8 cellular contexts compared by ENCODE assay signal in the genomic region with DNA sequence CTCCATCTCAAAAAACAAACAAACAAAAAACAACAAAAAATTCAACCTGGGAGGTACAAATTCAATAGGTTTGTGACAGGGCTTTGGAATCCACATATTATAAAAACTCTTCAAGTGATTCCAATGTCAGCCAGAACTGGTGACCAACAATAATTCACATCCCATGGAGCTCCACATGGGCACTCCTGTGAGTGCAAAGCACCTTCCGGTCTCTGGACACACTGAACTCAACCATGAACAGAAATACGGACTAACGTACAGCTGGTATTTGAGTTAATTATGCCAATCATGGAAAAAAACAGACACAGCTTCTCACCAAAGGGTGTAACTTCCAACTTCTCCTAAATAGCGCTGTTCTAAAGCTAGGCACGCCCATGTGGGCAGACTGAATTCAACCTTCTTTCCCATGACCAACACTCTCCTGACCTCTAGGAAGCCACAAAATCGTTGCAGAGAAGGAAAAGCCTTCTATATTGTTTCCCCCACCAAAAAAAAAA.
DNase-seq lines count a peak whose midpoint lies in the region; ATAC-seq and TF ChIP-seq lines count a peak whose summit lies in the region.
"Not testable (repeated sequence)": the region's sequence is repeated elsewhere in the genome, so short reads cannot be mapped to it uniquely, and the experiment has no call there.

No MANE protein-coding gene starts in this region.

- H3K4me3 ChIP-seq in PC-3 (ENCODE audit: low read length) (peak overlapping the region; percentile 71), fibroblast of lung (replicated peaks in 1 of 4; ENCODE audit: control extremely low read depth in 1 of 4, insufficient read depth in 1 of 4, low read depth in 3 of 4, low read length in 4 of 4) (peak overlapping the region in 3 of 4 experiments; percentile 45 to 80 (median 77)), mononuclear cell (ENCODE audit: low read length) (peak overlapping the region; percentile 73)

- H3K27ac ChIP-seq in C4-2B (peak overlapping the region; percentile 95), PC-3 (ENCODE audit: low read length) (peak overlapping the region; percentile 57), fibroblast of lung (ENCODE audit: insufficient read depth, low read length) (peak overlapping the region; percentile 79)

- H3K9me2 ChIP-seq in PC-3 (replicated peaks; ENCODE audit: low read length), result not testable (repeated sequence)

- H3K9me3 Mint-ChIP-seq in activated naive CD8-positive, alpha-beta T cell treated with anti-CD3 and anti-CD28 coated beads for 36 hours; stimulated activated memory B cell treated with anti-CD40 and anti-IgM and Interleukin-4, amounts not matched to agents 10 μg/mL and 1 μg/mL and 100 μg/mL, for 72 hours: not testable (repeated sequence)

- H3K4me3 Mint-ChIP-seq in activated naive CD8-positive, alpha-beta T cell treated with anti-CD3 and anti-CD28 coated beads for 36 hours, result peak overlapping the region; percentile 97
- H3K4me3 Mint-ChIP-seq in stimulated activated memory B cell treated with anti-CD40 and anti-IgM and Interleukin-4, amounts not matched to agents 10 μg/mL and 1 μg/mL and 100 μg/mL, for 72 hours, result peak overlapping the region; percentile 99

- not testable (repeated sequence) for H3K36me3 Mint-ChIP-seq in activated naive CD8-positive, alpha-beta T cell treated with anti-CD3 and anti-CD28 coated beads for 36 hours; stimulated activated memory B cell treated with anti-CD40 and anti-IgM and Interleukin-4, amounts not matched to agents 10 μg/mL and 1 μg/mL and 100 μg/mL, for 72 hours

- not testable (repeated sequence) for H3K4me1 Mint-ChIP-seq in activated naive CD8-positive, alpha-beta T cell treated with anti-CD3 and anti-CD28 coated beads for 36 hours; stimulated activated memory B cell treated with anti-CD40 and anti-IgM and Interleukin-4, amounts not matched to agents 10 μg/mL and 1 μg/mL and 100 μg/mL, for 72 hours

- TF ChIP-seq CTCF in C4-2B (conservative IDR thresholded peaks at IDR 0.05), result 0 out of 2 replicates have a peak, but pooled peaks have one; percentile 10
- TF ChIP-seq CTCF in PC-3 (conservative IDR thresholded peaks at IDR 0.05; ENCODE audit: low read depth, low read length); fibroblast of lung (conservative IDR thresholded peaks at IDR 0.05 in 1 of 2, IDR thresholded peaks at IDR 0.05 in 1 of 2; ENCODE audit: low read depth in 1 of 2, low read length in 2 of 2): not testable (repeated sequence)

- peak overlapping the region; percentile 99 for H3K27ac Mint-ChIP-seq in activated naive CD8-positive, alpha-beta T cell treated with anti-CD3 and anti-CD28 coated beads for 36 hours
- H3K27ac Mint-ChIP-seq in stimulated activated memory B cell treated with anti-CD40 and anti-IgM and Interleukin-4, amounts not matched to agents 10 μg/mL and 1 μg/mL and 100 μg/mL, for 72 hours, result peak overlapping the region; percentile 99

- CTCF ChIA-PET in PC-3 (lab: Charles Lee), result not testable (repeated sequence)

- peak overlapping the region; percentile 75 for H3K9ac ChIP-seq in PC-3 (ENCODE audit: low read length)
- H3K9ac ChIP-seq in fibroblast of lung (ENCODE audit: insufficient read depth, low read length), result not testable (repeated sequence)

- H3K79me2 ChIP-seq in PC-3 (ENCODE audit: low read length); fibroblast of lung (ENCODE audit: control insufficient read depth, insufficient read depth, low read length): not testable (repeated sequence)

- H3K9me3 ChIP-seq in PC-3 (ENCODE audit: low read length); fibroblast of lung (ENCODE audit: control insufficient read depth, insufficient read depth, low read depth, low read length); mononuclear cell (ENCODE audit: low read depth, low read length): not testable (repeated sequence)

- peak overlapping the region; percentile 74 for H3K4me2 ChIP-seq in PC-3 (ENCODE audit: low read length)
- H3K4me2 ChIP-seq in fibroblast of lung (ENCODE audit: extremely low read depth, insufficient read depth, low read length), result not testable (repeated sequence)

- H3K4me1 ChIP-seq in PC-3 (ENCODE audit: insufficient read depth, low read length); fibroblast of lung (ENCODE audit: control insufficient read depth, extremely low read depth, insufficient read depth, low read length); mononuclear cell (ENCODE audit: insufficient read depth, low read length): not testable (repeated sequence)

- H3K27me3 ChIP-seq in PC-3 (ENCODE audit: low read length); fibroblast of lung (ENCODE audit: control insufficient read depth, insufficient read depth, low read length); mononuclear cell (ENCODE audit: insufficient read depth, low read length): not testable (repeated sequence)

- DNase-seq in PC-3; activated naive CD8-positive, alpha-beta T cell treated with anti-CD3 and anti-CD28 coated beads for 36 hours; fibroblast of lung (ENCODE audit: low read depth in 2 of 2): not testable (repeated sequence)

- H3F3A ChIP-seq in PC-3 (ENCODE audit: low read length, unreplicated experiment), result not testable (repeated sequence)

- peak overlapping the region; percentile 68; the same call in 1 of the 2 replicates for H2AFZ ChIP-seq in PC-3 (ENCODE audit: low read length)
- H2AFZ ChIP-seq in fibroblast of lung (ENCODE audit: low read length), result not testable (repeated sequence)

- not testable (repeated sequence) for H3K27me3 Mint-ChIP-seq in activated naive CD8-positive, alpha-beta T cell treated with anti-CD3 and anti-CD28 coated beads for 36 hours; stimulated activated memory B cell treated with anti-CD40 and anti-IgM and Interleukin-4, amounts not matched to agents 10 μg/mL and 1 μg/mL and 100 μg/mL, for 72 hours

- TSS peak; percentile 56 for BruUV-seq in PC-3 (replicated peaks; lab: Mats Ljungman, UMichigan)

- POLR2A ChIA-PET in PC-3 (lab: Charles Lee; ENCODE audit: unreplicated experiment), result not testable (repeated sequence)

- H3K36me3 ChIP-seq in PC-3 (ENCODE audit: low read depth, low read length); fibroblast of lung (ENCODE audit: control insufficient read depth, insufficient read depth, low read length): not testable (repeated sequence)

- ATAC-seq in GM21360 (IDR thresholded peaks at IDR 0.05; ENCODE audit: unreplicated experiment), result peak; percentile 25
- ATAC-seq in HG02981 (IDR thresholded peaks at IDR 0.05; ENCODE audit: unreplicated experiment), result peak; percentile 15
- ATAC-seq in PC-3, result peak; percentile 58
- ATAC-seq in stimulated activated memory B cell treated with anti-CD40 and anti-IgM and Interleukin-4, amounts not matched to agents 10 μg/mL and 1 μg/mL and 100 μg/mL, for 72 hours, result peak; percentile 69

- intact Hi-C loops in PC-3 (cut with micrococcal nuclease), result not testable (repeated sequence)

- not testable (repeated sequence) for H4K20me1 ChIP-seq in PC-3 (ENCODE audit: low read length); fibroblast of lung (ENCODE audit: control insufficient read depth, extremely low read depth, insufficient read depth, low read length)

Comparison
In these comparisons a context has a peak if more than half of its experiments do, and no peak if none do; other contexts are left out.
1. ATAC-seq: peak in every context shown above with its lines; median percentile 69 in stimulated activated memory B cell treated with anti-CD40 and anti-IgM and Interleukin-4, amounts not matched to agents 10 μg/mL and 1 μg/mL and 100 μg/mL, for 72 hours; 58 in PC-3; 25 in GM21360; 15 in HG02981.